20 cellular contexts compared by ENCODE assay signal in the genomic region with DNA sequence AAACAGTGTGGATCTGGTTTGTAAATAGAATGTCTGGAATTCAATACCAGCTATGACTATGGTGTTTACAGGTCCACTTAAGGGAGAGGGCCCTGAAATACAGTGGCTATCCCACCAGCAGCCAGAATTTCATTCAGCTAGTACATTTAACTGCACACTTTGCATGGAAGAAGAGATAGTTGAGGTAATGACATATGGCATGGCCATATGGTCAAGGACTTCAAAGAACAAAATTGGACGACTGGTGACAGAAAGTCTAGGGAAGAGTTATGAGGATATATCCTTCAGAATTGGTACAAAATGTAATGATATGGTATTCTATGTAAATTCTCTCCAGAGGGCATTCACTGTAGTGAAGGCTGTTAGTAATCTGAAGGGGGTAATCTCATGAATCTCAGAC.
"Had no signal": no experiment of that assay in that cellular context is flagged by ENCODE, and none has a peak within 500 bp of the region (broad histone marks: within the 10 kb centered on the region; RNA-seq: fewer than 3 reads in every experiment).

No MANE protein-coding gene starts in this region.

- DNase-seq: dorsolateral prefrontal cortex; effector CD4-positive, alpha-beta T cell; hypothalamus; immature natural killer cell; islet precursor cell; kidney glomerular epithelial cell; left ventricle myocardium superior; lower lobe of right lung; naive thymus-derived CD8-positive, alpha-beta T cell; nephron progenitor cell; nucleus accumbens; stimulated activated CD4-positive, alpha-beta T cell treated with anti-CD3 and anti-CD28 coated beads, Interleukin-12 subunit alpha, Interleukin-12 subunit beta, amount 100 ng/mL, for 4 hours; stimulated activated CD4-positive, alpha-beta T cell treated with anti-CD3 and anti-CD28 coated beads, Interleukin-1b, Interleukin-23, amount 100 ng/mL, for 48 hours; stimulated activated CD4-positive, alpha-beta T cell treated with anti-CD3 and anti-CD28 coated beads, Interleukin-4, amount 100 ng/mL, for 1 hour; stimulated activated naive CD8-positive, alpha-beta T cell treated with anti-CD3 and anti-CD28 coated beads, Interleukin-15, Interleukin-2, amounts not matched to agents 100 U/mL and 50 U/mL, for 24 hours; substantia nigra; testis; tibial artery had no signal

- ATAC-seq: left ventricle myocardium superior; lower lobe of right lung; naive thymus-derived CD8-positive, alpha-beta T cell; sciatic nerve; stimulated activated memory B cell treated with anti-CD40 and anti-IgM and Interleukin-4, amounts not matched to agents 10 μg/mL and 1 μg/mL and 100 μg/mL, for 72 hours; stimulated activated naive CD8-positive, alpha-beta T cell treated with anti-CD3 and anti-CD28 coated beads, Interleukin-15, Interleukin-2, amounts not matched to agents 100 U/mL and 50 U/mL, for 24 hours had no signal
